In the genomic region with DNA sequence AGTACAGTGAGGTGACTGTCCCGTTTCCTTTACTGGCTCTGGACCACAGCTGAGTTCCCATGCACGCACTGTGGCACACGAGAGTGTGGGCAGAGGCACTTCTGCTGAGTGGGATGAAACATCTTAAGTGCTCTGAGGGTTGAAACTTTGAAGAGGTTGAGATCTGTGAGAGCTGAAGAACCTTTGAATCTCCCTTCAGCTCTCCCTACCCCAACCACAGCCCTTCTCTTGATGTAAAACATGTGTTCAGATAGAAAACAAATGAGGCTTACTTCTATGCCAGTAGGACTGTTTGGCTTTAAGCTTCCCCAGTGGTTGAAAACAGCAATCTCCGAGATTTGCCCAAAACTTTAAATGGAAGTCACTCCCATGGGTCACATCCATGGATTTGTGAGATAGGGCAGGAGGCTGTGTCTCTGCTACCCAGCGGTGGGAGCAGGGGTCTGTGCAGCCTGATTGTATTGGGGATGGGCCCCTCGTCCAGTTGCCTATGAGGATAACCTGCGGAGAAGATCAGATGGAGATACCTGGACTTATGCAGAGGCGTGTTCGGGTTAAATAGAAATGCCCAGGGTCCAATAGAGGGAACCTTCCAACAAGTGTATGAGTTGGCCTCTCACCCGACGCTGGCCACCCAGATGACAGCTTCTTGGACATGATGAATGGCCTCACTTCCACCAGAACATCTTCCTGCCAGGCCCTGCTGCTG, we compare ENCODE assay signal across 7 cellular contexts.
DNase-seq lines count a peak whose midpoint lies in the region; ATAC-seq and TF ChIP-seq lines count a peak whose summit lies in the region.
"Not testable (repeated sequence)": the region's sequence is repeated elsewhere in the genome, so short reads cannot be mapped to it uniquely, and the experiment has no call there.

No MANE protein-coding gene starts in this region.

- H3K27ac ChIP-seq in CD8-positive, alpha-beta T cell (ENCODE audit: low read depth, low read length): not testable (repeated sequence)

- CTCF ChIA-PET in CD8-positive, alpha-beta T cell (lab: Charles Lee); activated CD4-positive, alpha-beta memory T cell treated with anti-CD3 and anti-CD28 coated beads for 36 hours (lab: Charles Lee): not testable (repeated sequence)

- intact Hi-C loops in CD8-positive, alpha-beta T cell (cut with DNase I, micrococcal nuclease); activated CD4-positive, alpha-beta memory T cell treated with anti-CD3 and anti-CD28 coated beads for 36 hours (cut with micrococcal nuclease): not testable (repeated sequence)

- not testable (repeated sequence) for H3K27me3 Mint-ChIP-seq in CD8-positive, alpha-beta T cell (ENCODE audit: low read depth); T-helper 17 cell; activated CD4-positive, alpha-beta memory T cell treated with anti-CD3 and anti-CD28 coated beads for 36 hours; activated T-helper 17 cell treated with anti-CD3 and anti-CD28 coated beads, Interleukin-2, amount 50 U/mL, for 72 hours; activated naive CD8-positive, alpha-beta T cell

- H3K36me3 Mint-ChIP-seq in CD8-positive, alpha-beta T cell; T-helper 17 cell (ENCODE audit: low read depth); activated CD4-positive, alpha-beta memory T cell treated with anti-CD3 and anti-CD28 coated beads for 36 hours; activated T-helper 17 cell treated with anti-CD3 and anti-CD28 coated beads, Interleukin-2, amount 50 U/mL, for 72 hours (ENCODE audit: low read depth); activated naive CD8-positive, alpha-beta T cell: not testable (repeated sequence)

- not testable (repeated sequence) for H3K4me1 ChIP-seq in CD8-positive, alpha-beta T cell (ENCODE audit: insufficient read depth, low read length)

- H3K36me3 ChIP-seq in CD8-positive, alpha-beta T cell (ENCODE audit: insufficient read depth, low read length): not testable (repeated sequence)

- not testable (repeated sequence) for DNase-seq in CD8-positive, alpha-beta T cell; T-helper 17 cell; activated CD4-positive, alpha-beta memory T cell treated with anti-CD3 and anti-CD28 coated beads for 36 hours; stimulated activated naive CD8-positive, alpha-beta T cell treated with anti-CD3 and anti-CD28 coated beads, Interleukin-15, Interleukin-2, amounts not matched to agents 100 U/mL and 50 U/mL, for 24 hours
- DNase-seq in iPS-NIHi7 (ENCODE audit: extremely low spot score): peak; percentile 0

- peaks cover 19% of the 10 kb centered on the region for H3K4me1 Mint-ChIP-seq in CD8-positive, alpha-beta T cell (ENCODE audit: low read depth)
- H3K4me1 Mint-ChIP-seq in T-helper 17 cell; activated T-helper 17 cell treated with anti-CD3 and anti-CD28 coated beads, Interleukin-2, amount 50 U/mL, for 72 hours: not testable (repeated sequence)
- H3K4me1 Mint-ChIP-seq in activated CD4-positive, alpha-beta memory T cell treated with anti-CD3 and anti-CD28 coated beads for 36 hours (ENCODE audit: low read depth): peaks cover 14% of the 10 kb centered on the region
- H3K4me1 Mint-ChIP-seq in activated naive CD8-positive, alpha-beta T cell (ENCODE audit: low read depth): peaks cover 15% of the 10 kb centered on the region

- H3K4me3 Mint-ChIP-seq in CD8-positive, alpha-beta T cell; activated CD4-positive, alpha-beta memory T cell treated with anti-CD3 and anti-CD28 coated beads for 36 hours: not testable (repeated sequence)
- H3K4me3 Mint-ChIP-seq in T-helper 17 cell: peak overlapping the region; percentile 45
- H3K4me3 Mint-ChIP-seq in activated T-helper 17 cell treated with anti-CD3 and anti-CD28 coated beads, Interleukin-2, amount 50 U/mL, for 72 hours: peak overlapping the region; percentile 51
- H3K4me3 Mint-ChIP-seq in activated naive CD8-positive, alpha-beta T cell: peak overlapping the region; percentile 68

- peak overlapping the region; percentile 92 for H3K27ac Mint-ChIP-seq in CD8-positive, alpha-beta T cell
- peak overlapping the region; percentile 46 for H3K27ac Mint-ChIP-seq in T-helper 17 cell
- peak overlapping the region; percentile 83 for H3K27ac Mint-ChIP-seq in activated CD4-positive, alpha-beta memory T cell treated with anti-CD3 and anti-CD28 coated beads for 36 hours
- not testable (repeated sequence) for H3K27ac Mint-ChIP-seq in activated T-helper 17 cell treated with anti-CD3 and anti-CD28 coated beads, Interleukin-2, amount 50 U/mL, for 72 hours
- peak overlapping the region; percentile 96 for H3K27ac Mint-ChIP-seq in activated naive CD8-positive, alpha-beta T cell

- H3K9me3 ChIP-seq in CD8-positive, alpha-beta T cell (ENCODE audit: low read length); T-helper 17 cell (ENCODE audit: control insufficient read depth, low read length, poor library complexity, severe bottlenecking): not testable (repeated sequence)

- TF ChIP-seq CTCF in CD8-positive, alpha-beta T cell (IDR thresholded peaks at IDR 0.05): not testable (repeated sequence)

- not testable (repeated sequence) for H3K9me3 Mint-ChIP-seq in CD8-positive, alpha-beta T cell; activated CD4-positive, alpha-beta memory T cell treated with anti-CD3 and anti-CD28 coated beads for 36 hours; activated T-helper 17 cell treated with anti-CD3 and anti-CD28 coated beads, Interleukin-2, amount 50 U/mL, for 72 hours; activated naive CD8-positive, alpha-beta T cell (ENCODE audit: low read depth)

- ATAC-seq in CD8-positive, alpha-beta T cell: peak; percentile 86
- peak; percentile 77 for ATAC-seq in T-helper 17 cell
- ATAC-seq in activated T-helper 17 cell treated with anti-CD3 and anti-CD28 coated beads, Interleukin-2, amount 50 U/mL, for 72 hours (replicated peaks): peak; percentile 68
- ATAC-seq in stimulated activated naive CD8-positive, alpha-beta T cell treated with anti-CD3 and anti-CD28 coated beads, Interleukin-15, Interleukin-2, amounts not matched to agents 100 U/mL and 50 U/mL, for 24 hours: peak; percentile 52

- not testable (repeated sequence) for H3K27me3 ChIP-seq in CD8-positive, alpha-beta T cell (ENCODE audit: insufficient read depth, low read length)

- POLR2A ChIA-PET in CD8-positive, alpha-beta T cell (lab: Charles Lee); activated CD4-positive, alpha-beta memory T cell treated with anti-CD3 and anti-CD28 coated beads for 36 hours (lab: Charles Lee): not testable (repeated sequence)

- H3K4me3 ChIP-seq in CD8-positive, alpha-beta T cell (ENCODE audit: low read depth, low read length): not testable (repeated sequence)
